1 cellular context compared by ENCODE assay signal in the genomic region with DNA sequence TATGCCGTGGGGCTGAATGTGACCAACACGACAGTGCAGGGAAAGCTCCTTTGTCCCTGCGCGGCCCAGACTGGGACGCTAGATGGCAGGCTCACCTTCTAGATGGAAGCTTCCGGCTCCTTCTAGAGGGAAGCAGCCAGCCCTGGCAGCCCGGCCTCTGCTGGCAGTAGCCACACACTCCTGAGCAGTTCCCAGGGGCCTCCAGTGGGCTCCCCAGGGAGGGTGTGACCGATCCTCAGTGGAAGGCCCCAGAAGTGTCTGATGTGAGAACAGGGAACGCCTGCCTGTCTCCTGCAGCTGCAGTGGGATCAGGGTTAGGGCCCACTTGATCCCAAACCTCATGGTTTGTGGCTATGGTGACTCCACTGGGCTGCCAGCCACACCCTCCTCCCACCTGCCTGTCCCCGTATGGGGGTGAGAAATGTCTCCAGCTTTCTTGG.
TF ChIP-seq lines count a peak whose summit lies in the region.

No MANE protein-coding gene starts in this region.

TF ChIP-seq in HepG2, 621 proteins besides CTCF, POLR2A, EP300 and RAD21 (continued from another document and continues in another):
- TF ChIP-seq, protein P1, sequence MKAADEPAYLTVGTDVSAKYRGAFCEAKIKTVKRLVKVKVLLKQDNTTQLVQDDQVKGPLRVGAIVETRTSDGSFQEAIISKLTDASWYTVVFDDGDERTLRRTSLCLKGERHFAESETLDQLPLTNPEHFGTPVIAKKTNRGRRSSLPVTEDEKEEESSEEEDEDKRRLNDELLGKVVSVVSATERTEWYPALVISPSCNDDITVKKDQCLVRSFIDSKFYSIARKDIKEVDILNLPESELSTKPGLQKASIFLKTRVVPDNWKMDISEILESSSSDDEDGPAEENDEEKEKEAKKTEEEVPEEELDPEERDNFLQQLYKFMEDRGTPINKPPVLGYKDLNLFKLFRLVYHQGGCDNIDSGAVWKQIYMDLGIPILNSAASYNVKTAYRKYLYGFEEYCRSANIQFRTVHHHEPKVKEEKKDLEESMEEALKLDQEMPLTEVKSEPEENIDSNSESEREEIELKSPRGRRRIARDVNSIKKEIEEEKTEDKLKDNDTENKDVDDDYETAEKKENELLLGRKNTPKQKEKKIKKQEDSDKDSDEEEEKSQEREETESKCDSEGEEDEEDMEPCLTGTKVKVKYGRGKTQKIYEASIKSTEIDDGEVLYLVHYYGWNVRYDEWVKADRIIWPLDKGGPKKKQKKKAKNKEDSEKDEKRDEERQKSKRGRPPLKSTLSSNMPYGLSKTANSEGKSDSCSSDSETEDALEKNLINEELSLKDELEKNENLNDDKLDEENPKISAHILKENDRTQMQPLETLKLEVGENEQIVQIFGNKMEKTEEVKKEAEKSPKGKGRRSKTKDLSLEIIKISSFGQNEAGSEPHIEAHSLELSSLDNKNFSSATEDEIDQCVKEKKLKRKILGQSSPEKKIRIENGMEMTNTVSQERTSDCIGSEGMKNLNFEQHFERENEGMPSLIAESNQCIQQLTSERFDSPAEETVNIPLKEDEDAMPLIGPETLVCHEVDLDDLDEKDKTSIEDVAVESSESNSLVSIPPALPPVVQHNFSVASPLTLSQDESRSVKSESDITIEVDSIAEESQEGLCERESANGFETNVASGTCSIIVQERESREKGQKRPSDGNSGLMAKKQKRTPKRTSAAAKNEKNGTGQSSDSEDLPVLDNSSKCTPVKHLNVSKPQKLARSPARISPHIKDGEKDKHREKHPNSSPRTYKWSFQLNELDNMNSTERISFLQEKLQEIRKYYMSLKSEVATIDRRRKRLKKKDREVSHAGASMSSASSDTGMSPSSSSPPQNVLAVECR (CRISPR knock-in tag; IDR thresholded peaks at IDR 0.05; ENCODE audit: borderline replicate concordance): no peak
- TF ChIP-seq SALL2 (CRISPR knock-in tag; IDR thresholded peaks at IDR 0.05) (no peak), SRF (IDR thresholded peaks at IDR 0.05; ENCODE audit: low read depth, low read length) (peak; percentile 28; the same call in 1 of the 2 replicates), ZNF44 (CRISPR knock-in tag; IDR thresholded peaks at IDR 0.05) (peak; percentile 42; the same call in 1 of the 2 replicates), FOXA1 (IDR thresholded peaks at IDR 0.05) (no peak), FOXA1 (CRISPR knock-in tag; IDR thresholded peaks at IDR 0.05) (peak; percentile 41; the same call in 1 of the 2 replicates), JUND (CRISPR knock-in tag; IDR thresholded peaks at IDR 0.05) (no peak), CBFB (CRISPR knock-in tag; IDR thresholded peaks at IDR 0.05) (peak; percentile 64; the same call in 1 of the 2 replicates), ZNF333 (CRISPR knock-in tag; IDR thresholded peaks at IDR 0.05; ENCODE audit: borderline replicate concordance) (no peak), CHD2 (IDR thresholded peaks at IDR 0.05; ENCODE audit: low read depth, low read length) (no peak), HDAC1 (CRISPR knock-in tag; IDR thresholded peaks at IDR 0.05) (0 out of 2 replicates have a peak, but pooled peaks have one; percentile 27), ZNF75D (CRISPR knock-in tag; IDR thresholded peaks at IDR 0.05; ENCODE audit: borderline replicate concordance) (no peak), SKI (IDR thresholded peaks at IDR 0.05; ENCODE audit: partially characterized antibody) (no peak), ZNF335 (CRISPR knock-in tag; IDR thresholded peaks at IDR 0.05) (no peak), ZNF777 (CRISPR knock-in tag; IDR thresholded peaks at IDR 0.05) (no peak), NFATC3 (CRISPR knock-in tag; IDR thresholded peaks at IDR 0.05) (0 out of 2 replicates have a peak, but pooled peaks have one; percentile 60), MAFK (conservative IDR thresholded peaks at IDR 0.05 in 1 of 2, IDR thresholded peaks at IDR 0.05 in 1 of 2; ENCODE audit: low read length in 2 of 2) (no peak), AHR (CRISPR knock-in tag; IDR thresholded peaks at IDR 0.05) (peak; percentile 84; the same call in 1 of the 2 replicates), GATAD1 (CRISPR knock-in tag; IDR thresholded peaks at IDR 0.05) (peak; percentile 49; the same call in 1 of the 2 replicates), GZF1 (CRISPR knock-in tag; IDR thresholded peaks at IDR 0.05) (no peak), HNRNPK (IDR thresholded peaks at IDR 0.05; ENCODE audit: low read depth, low read length, poor library complexity, severe bottlenecking) (no peak), SP1 (IDR thresholded peaks at IDR 0.05) (no peak), SP1 (CRISPR knock-in tag; IDR thresholded peaks at IDR 0.05) (0 out of 2 replicates have a peak, but pooled peaks have one; percentile 34), ZNF326 (CRISPR knock-in tag; IDR thresholded peaks at IDR 0.05; ENCODE audit: borderline replicate concordance) (no peak), NFYB (CRISPR knock-in tag; IDR thresholded peaks at IDR 0.05) (no peak), MEF2D (CRISPR knock-in tag; IDR thresholded peaks at IDR 0.05) (no peak), GABPB1 (CRISPR knock-in tag; IDR thresholded peaks at IDR 0.05) (peak; percentile 78), REPIN1 (CRISPR knock-in tag; IDR thresholded peaks at IDR 0.05; ENCODE audit: borderline replicate concordance, low read depth) (peak; percentile 88), ATM (IDR thresholded peaks at IDR 0.05; ENCODE audit: borderline replicate concordance) (no peak)
- TF ChIP-seq, protein P2, sequence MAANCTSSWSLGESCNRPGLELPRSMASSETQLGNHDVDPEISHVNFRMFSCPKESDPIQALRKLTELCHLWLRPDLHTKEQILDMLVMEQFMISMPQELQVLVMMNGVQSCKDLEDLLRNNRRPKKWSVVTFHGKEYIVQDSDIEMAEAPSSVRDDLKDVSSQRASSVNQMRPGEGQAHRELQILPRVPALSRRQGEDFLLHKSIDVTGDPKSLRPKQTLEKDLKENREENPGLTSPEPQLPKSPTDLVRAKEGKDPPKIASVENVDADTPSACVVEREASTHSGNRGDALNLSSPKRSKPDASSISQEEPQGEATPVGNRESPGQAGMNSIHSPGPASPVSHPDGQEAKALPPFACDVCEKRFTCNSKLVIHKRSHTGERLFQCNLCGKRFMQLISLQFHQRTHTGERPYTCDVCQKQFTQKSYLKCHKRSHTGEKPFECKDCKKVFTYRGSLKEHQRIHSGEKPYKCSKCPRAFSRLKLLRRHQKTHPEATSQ (CRISPR knock-in tag; IDR thresholded peaks at IDR 0.05; ENCODE audit: borderline replicate concordance): no peak
- TF ChIP-seq, protein P3, sequence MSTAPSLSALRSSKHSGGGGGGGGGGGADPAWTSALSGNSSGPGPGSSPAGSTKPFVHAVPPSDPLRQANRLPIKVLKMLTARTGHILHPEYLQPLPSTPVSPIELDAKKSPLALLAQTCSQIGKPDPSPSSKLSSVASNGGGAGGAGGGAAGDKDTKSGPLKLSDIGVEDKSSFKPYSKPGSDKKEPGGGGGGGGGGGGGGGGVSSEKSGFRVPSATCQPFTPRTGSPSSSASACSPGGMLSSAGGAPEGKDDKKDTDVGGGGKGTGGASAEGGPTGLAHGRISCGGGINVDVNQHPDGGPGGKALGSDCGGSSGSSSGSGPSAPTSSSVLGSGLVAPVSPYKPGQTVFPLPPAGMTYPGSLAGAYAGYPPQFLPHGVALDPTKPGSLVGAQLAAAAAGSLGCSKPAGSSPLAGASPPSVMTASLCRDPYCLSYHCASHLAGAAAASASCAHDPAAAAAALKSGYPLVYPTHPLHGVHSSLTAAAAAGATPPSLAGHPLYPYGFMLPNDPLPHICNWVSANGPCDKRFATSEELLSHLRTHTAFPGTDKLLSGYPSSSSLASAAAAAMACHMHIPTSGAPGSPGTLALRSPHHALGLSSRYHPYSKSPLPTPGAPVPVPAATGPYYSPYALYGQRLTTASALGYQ (CRISPR knock-in tag; IDR thresholded peaks at IDR 0.05): no peak
- TF ChIP-seq, protein P4, sequence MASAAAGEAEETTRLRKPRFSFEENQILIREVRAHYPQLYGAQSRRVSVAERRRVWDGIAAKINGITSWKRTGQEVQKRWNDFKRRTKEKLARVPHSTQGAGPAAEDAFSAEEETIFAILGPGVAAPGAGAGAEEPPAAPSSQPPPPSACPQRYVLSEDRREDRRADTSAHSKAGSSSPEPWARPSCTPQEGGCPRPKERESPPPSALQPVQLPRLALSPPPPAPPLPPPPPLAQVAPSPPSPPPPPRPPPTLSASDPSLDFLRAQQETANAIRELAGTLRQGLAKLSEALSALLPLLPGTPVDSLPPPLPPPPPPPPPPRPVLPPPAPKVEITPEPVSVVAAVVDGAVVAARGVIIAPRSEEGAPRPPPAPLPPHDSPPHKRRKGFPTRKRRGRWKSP (CRISPR knock-in tag; IDR thresholded peaks at IDR 0.05): peak; percentile 26; the same call in 1 of the 2 replicates
- TF ChIP-seq, protein P5, sequence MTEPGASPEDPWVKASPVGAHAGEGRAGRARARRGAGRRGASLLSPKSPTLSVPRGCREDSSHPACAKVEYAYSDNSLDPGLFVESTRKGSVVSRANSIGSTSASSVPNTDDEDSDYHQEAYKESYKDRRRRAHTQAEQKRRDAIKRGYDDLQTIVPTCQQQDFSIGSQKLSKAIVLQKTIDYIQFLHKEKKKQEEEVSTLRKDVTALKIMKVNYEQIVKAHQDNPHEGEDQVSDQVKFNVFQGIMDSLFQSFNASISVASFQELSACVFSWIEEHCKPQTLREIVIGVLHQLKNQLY (CRISPR knock-in tag; IDR thresholded peaks at IDR 0.05): no peak
- TF ChIP-seq, protein P6, sequence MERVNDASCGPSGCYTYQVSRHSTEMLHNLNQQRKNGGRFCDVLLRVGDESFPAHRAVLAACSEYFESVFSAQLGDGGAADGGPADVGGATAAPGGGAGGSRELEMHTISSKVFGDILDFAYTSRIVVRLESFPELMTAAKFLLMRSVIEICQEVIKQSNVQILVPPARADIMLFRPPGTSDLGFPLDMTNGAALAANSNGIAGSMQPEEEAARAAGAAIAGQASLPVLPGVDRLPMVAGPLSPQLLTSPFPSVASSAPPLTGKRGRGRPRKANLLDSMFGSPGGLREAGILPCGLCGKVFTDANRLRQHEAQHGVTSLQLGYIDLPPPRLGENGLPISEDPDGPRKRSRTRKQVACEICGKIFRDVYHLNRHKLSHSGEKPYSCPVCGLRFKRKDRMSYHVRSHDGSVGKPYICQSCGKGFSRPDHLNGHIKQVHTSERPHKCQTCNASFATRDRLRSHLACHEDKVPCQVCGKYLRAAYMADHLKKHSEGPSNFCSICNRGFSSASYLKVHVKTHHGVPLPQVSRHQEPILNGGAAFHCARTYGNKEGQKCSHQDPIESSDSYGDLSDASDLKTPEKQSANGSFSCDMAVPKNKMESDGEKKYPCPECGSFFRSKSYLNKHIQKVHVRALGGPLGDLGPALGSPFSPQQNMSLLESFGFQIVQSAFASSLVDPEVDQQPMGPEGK (CRISPR knock-in tag; IDR thresholded peaks at IDR 0.05): peak; percentile 49
- TF ChIP-seq, protein P7, sequence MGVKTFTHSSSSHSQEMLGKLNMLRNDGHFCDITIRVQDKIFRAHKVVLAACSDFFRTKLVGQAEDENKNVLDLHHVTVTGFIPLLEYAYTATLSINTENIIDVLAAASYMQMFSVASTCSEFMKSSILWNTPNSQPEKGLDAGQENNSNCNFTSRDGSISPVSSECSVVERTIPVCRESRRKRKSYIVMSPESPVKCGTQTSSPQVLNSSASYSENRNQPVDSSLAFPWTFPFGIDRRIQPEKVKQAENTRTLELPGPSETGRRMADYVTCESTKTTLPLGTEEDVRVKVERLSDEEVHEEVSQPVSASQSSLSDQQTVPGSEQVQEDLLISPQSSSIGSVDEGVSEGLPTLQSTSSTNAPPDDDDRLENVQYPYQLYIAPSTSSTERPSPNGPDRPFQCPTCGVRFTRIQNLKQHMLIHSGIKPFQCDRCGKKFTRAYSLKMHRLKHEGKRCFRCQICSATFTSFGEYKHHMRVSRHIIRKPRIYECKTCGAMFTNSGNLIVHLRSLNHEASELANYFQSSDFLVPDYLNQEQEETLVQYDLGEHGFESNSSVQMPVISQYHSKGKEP (CRISPR knock-in tag; IDR thresholded peaks at IDR 0.05): peak; percentile 85; the same call in 1 of the 2 replicates
- TF ChIP-seq, protein P8, sequence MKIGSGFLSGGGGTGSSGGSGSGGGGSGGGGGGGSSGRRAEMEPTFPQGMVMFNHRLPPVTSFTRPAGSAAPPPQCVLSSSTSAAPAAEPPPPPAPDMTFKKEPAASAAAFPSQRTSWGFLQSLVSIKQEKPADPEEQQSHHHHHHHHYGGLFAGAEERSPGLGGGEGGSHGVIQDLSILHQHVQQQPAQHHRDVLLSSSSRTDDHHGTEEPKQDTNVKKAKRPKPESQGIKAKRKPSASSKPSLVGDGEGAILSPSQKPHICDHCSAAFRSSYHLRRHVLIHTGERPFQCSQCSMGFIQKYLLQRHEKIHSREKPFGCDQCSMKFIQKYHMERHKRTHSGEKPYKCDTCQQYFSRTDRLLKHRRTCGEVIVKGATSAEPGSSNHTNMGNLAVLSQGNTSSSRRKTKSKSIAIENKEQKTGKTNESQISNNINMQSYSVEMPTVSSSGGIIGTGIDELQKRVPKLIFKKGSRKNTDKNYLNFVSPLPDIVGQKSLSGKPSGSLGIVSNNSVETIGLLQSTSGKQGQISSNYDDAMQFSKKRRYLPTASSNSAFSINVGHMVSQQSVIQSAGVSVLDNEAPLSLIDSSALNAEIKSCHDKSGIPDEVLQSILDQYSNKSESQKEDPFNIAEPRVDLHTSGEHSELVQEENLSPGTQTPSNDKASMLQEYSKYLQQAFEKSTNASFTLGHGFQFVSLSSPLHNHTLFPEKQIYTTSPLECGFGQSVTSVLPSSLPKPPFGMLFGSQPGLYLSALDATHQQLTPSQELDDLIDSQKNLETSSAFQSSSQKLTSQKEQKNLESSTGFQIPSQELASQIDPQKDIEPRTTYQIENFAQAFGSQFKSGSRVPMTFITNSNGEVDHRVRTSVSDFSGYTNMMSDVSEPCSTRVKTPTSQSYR (CRISPR knock-in tag; IDR thresholded peaks at IDR 0.05; ENCODE audit: borderline replicate concordance): peak; percentile 28; the same call in 1 of the 2 replicates
- TF ChIP-seq, protein P9, sequence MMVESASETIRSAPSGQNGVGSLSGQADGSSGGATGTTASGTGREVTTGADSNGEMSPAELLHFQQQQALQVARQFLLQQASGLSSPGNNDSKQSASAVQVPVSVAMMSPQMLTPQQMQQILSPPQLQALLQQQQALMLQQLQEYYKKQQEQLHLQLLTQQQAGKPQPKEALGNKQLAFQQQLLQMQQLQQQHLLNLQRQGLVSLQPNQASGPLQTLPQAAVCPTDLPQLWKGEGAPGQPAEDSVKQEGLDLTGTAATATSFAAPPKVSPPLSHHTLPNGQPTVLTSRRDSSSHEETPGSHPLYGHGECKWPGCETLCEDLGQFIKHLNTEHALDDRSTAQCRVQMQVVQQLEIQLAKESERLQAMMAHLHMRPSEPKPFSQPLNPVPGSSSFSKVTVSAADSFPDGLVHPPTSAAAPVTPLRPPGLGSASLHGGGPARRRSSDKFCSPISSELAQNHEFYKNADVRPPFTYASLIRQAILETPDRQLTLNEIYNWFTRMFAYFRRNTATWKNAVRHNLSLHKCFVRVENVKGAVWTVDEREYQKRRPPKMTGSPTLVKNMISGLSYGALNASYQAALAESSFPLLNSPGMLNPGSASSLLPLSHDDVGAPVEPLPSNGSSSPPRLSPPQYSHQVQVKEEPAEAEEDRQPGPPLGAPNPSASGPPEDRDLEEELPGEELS (CRISPR knock-in tag; IDR thresholded peaks at IDR 0.05): no peak
